Comparison of ENCODE assay signal across 8 cellular contexts in the genomic region with DNA sequence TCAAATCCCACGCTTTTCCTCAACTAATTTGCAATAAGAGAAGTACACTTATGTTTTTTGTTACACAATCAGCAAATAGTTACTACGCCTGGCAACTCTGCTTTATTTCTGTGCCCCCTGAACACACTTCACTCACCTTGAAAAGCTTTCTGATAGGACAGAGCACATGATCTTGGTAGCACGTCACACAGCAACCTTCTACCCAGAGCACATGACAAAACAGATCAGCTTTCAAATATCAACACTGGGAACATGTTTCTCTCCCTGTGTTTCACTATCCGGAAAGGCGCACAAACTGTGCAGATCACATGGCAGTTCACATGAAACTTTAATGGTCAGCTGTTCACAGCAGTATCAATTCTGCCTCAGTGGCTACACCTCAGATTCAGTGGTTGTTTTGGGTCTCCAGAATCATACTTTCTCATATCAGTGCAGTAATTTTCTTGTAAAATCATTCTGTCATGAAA. TPM values are rescaled to one million over a fixed set of nuclear protein-coding genes. Genes with fewer than 3 reads are reported as not detected.
DNase-seq lines count a peak whose midpoint lies in the region; ATAC-seq and TF ChIP-seq lines count a peak whose summit lies in the region.

No MANE protein-coding gene starts in this region.

- in situ Hi-C loops in SK-MEL-5 (cut with HindIII; ENCODE audit: low pct_unique_long_range_greater_than_20kb, low sequenced_read_pairs): no loop called here

- peaks cover 46% of the 10 kb centered on the region for H3K4me1 Mint-ChIP-seq in CD8-positive, alpha-beta T cell (ENCODE audit: low read depth)

- H3K36me3 Mint-ChIP-seq in CD8-positive, alpha-beta T cell: peaks cover 11% of the 10 kb centered on the region

- no peaks in the 10 kb centered on the region for H3K27me3 Mint-ChIP-seq in CD8-positive, alpha-beta T cell (ENCODE audit: low read depth)

- H3K4me3 ChIP-seq in gastroesophageal sphincter (peak overlapping the region; percentile 86 to 93), skeletal muscle tissue (ENCODE audit: low read length in 3 of 3) (peak overlapping the region; percentile 72 to 97 (median 87)), WERI-Rb-1 (ENCODE audit: low read depth, low read length) (no peak overlapping the region)
- H3K4me3 ChIP-seq in CD8-positive, alpha-beta T cell (ENCODE audit: low read depth, low read length): no peak overlapping the region

- no peak for TF ChIP-seq POLR2A in gastroesophageal sphincter (IDR thresholded peaks at IDR 0.05)

- H3K27ac Mint-ChIP-seq in CD8-positive, alpha-beta T cell: no peak overlapping the region

- H3K27me3 ChIP-seq in gastroesophageal sphincter (no peaks in the 10 kb centered on the region), skeletal muscle tissue (ENCODE audit: control insufficient read depth in 3 of 3, insufficient read depth in 3 of 3, low read length in 3 of 3) (no peaks in the 10 kb centered on the region), WERI-Rb-1 (ENCODE audit: insufficient read depth, low read depth, severe bottlenecking) (no peaks in the 10 kb centered on the region)
- no peaks in the 10 kb centered on the region for H3K27me3 ChIP-seq in CD8-positive, alpha-beta T cell (ENCODE audit: insufficient read depth, low read length)

- peak; percentile 48 for DNase-seq in DMS53 (lab: John Stamatoyannopoulos, UW)
- no peak for DNase-seq in DMS53 treated with DMSO at 0.1 percent for 48 hours (lab: John Stamatoyannopoulos, UW; ENCODE audit: unreplicated experiment)
- peak; percentile 97 for DNase-seq in SK-MEL-5 (ENCODE audit: low read depth, low spot score)
- no peak for DNase-seq in WERI-Rb-1
- no peak for DNase-seq in CD8-positive, alpha-beta T cell

- peak overlapping the region; percentile 95 to 97 (median 96) for H3K9ac ChIP-seq in skeletal muscle tissue (ENCODE audit: low read depth in 1 of 3, low read length in 3 of 3)

- POLR2A ChIA-PET in CD8-positive, alpha-beta T cell (lab: Charles Lee): no interaction called here

- TF ChIP-seq CTCF in gastroesophageal sphincter (IDR thresholded peaks at IDR 0.05) (no peak), WERI-Rb-1 (IDR thresholded peaks at IDR 0.05; ENCODE audit: low read depth, low read length) (no peak)
- no peak for TF ChIP-seq CTCF in CD8-positive, alpha-beta T cell (IDR thresholded peaks at IDR 0.05)

- H3K4me1 ChIP-seq in gastroesophageal sphincter (peaks cover 7 to 59% (median 13%) of the 10 kb centered on the region in 3 donors), skeletal muscle tissue (ENCODE audit: control insufficient read depth in 3 of 3, insufficient read depth in 3 of 3, low read length in 3 of 3) (peaks cover 20 to 38% (median 34%) of the 10 kb centered on the region in 3 donors)
- H3K4me1 ChIP-seq in CD8-positive, alpha-beta T cell (ENCODE audit: insufficient read depth, low read length): peaks cover 20% of the 10 kb centered on the region

- ATAC-seq in gastroesophageal sphincter: no peak
- ATAC-seq in CD8-positive, alpha-beta T cell: no peak
- no peak for ATAC-seq in GM18867 (IDR thresholded peaks at IDR 0.05; ENCODE audit: unreplicated experiment)

- intact Hi-C loops in CD8-positive, alpha-beta T cell (cut with DNase I, micrococcal nuclease): loop anchor here (5.0 to 10.0 kb wide), 3 partner anchors 376 to 1309 kb away; a partner anchor contains a TSS

- 39 to 75% methylated on average over 4 to 5 of the region's 5 CpGs for WGBS in gastroesophageal sphincter (ENCODE audit: low coverage in 1 of 2), 2 donors

- no peak overlapping the region for H3K4me3 Mint-ChIP-seq in CD8-positive, alpha-beta T cell

- CTCF ChIA-PET in CD8-positive, alpha-beta T cell (lab: Charles Lee): no interaction called here

- H3K9me3 Mint-ChIP-seq in CD8-positive, alpha-beta T cell: no peaks in the 10 kb centered on the region

- H3K36me3 ChIP-seq in gastroesophageal sphincter (no peaks in the 10 kb centered on the region), skeletal muscle tissue (ENCODE audit: control insufficient read depth in 3 of 3, insufficient read depth in 3 of 3, low read length in 3 of 3) (peaks cover 0 to 3% (median 0%) of the 10 kb centered on the region in 3 donors), WERI-Rb-1 (no peaks in the 10 kb centered on the region)
- H3K36me3 ChIP-seq in CD8-positive, alpha-beta T cell (ENCODE audit: insufficient read depth, low read length): no peaks in the 10 kb centered on the region

- H3K27ac ChIP-seq in gastroesophageal sphincter (peak overlapping the region in 3 of 4 donors; percentile 94 to 100 (median 99)), skeletal muscle tissue (ENCODE audit: low read depth, low read length) (peak overlapping the region; percentile 99), WERI-Rb-1 (no peak overlapping the region)
- no peak overlapping the region for H3K27ac ChIP-seq in CD8-positive, alpha-beta T cell (ENCODE audit: low read depth, low read length)

- no peak for TF ChIP-seq EP300 in gastroesophageal sphincter (IDR thresholded peaks at IDR 0.05)

- no peaks in the 10 kb centered on the region for H3K9me3 ChIP-seq in gastroesophageal sphincter
- no peaks in the 10 kb centered on the region for H3K9me3 ChIP-seq in skeletal muscle tissue (ENCODE audit: control insufficient read depth in 3 of 3, low read length in 3 of 3)
- H3K9me3 ChIP-seq in WERI-Rb-1 (ENCODE audit: severe bottlenecking): no peaks in the 10 kb centered on the region
- no peaks in the 10 kb centered on the region for H3K9me3 ChIP-seq in CD8-positive, alpha-beta T cell (ENCODE audit: low read length)

RNA-seq across cellular contexts. Expression of a gene that starts 2.2 kb away (rescaled TPM):
- total RNA-seq in SK-MEL-5 (2014; rRNA removed; shearing (Covaris generic)): 151 and 163 TPM in 2 replicates
- polyA plus RNA-seq in SK-MEL-5 (2015; cell fraction: cytosol; rRNA removed): 45.1 and 54.5 TPM in 2 replicates
- polyA plus RNA-seq in SK-MEL-5 (2015; cell fraction: nucleus; rRNA removed): 98.6 and 134 TPM in 2 replicates
- total RNA-seq in gastroesophageal sphincter (10 to 100 TPM; 17.6 to 47.7 (median 25.9) TPM), skeletal muscle tissue (14.1 TPM)
- 1 to 10 TPM; 4.7 to 6.1 TPM for total RNA-seq in CD8-positive, alpha-beta T cell

RNA-seq across cellular contexts. Expression of a gene that starts 56.3 kb away (rescaled TPM):
- 0.13 TPM in 1 of 2 replicates, not detected in the other for total RNA-seq in SK-MEL-5 (2014; rRNA removed; shearing (Covaris generic))
- polyA plus RNA-seq in SK-MEL-5 (2015; cell fraction: cytosol; rRNA removed): 0.26 TPM in 1 of 2 replicates, not detected in the other
- not detected in 2 replicates for polyA plus RNA-seq in SK-MEL-5 (2015; cell fraction: nucleus; rRNA removed)
- total RNA-seq in gastroesophageal sphincter (1 to 10 TPM; 1.2 to 2.6 (median 1.7) TPM), skeletal muscle tissue (0.52 TPM)
- total RNA-seq in CD8-positive, alpha-beta T cell: not detected

Comparison
In these comparisons a context has a peak if more than half of its experiments do, and no peak if none do; other contexts are left out.
1. DNase-seq: peak in DMS53 (single experiment) and SK-MEL-5 (single experiment); none in DMS53 treated with DMSO at 0.1 percent for 48 hours (single experiment), WERI-Rb-1 (single experiment) and CD8-positive, alpha-beta T cell (0 of 7).
2. H3K27ac ChIP-seq: peak in gastroesophageal sphincter (3 of 4) and skeletal muscle tissue (single experiment); none in WERI-Rb-1 (single experiment) and CD8-positive, alpha-beta T cell (single experiment).
3. H3K4me3 ChIP-seq: peak in gastroesophageal sphincter (2 of 2) and skeletal muscle tissue (3 of 3); none in WERI-Rb-1 (single experiment) and CD8-positive, alpha-beta T cell (single experiment).